Comparison of ENCODE assay signal across 17 cellular contexts in genomic region chr6:22925304-22925835, GRCh38.
DNase-seq lines count a peak whose midpoint lies in the region; ATAC-seq and TF ChIP-seq lines count a peak whose summit lies in the region.
"Had no signal": no experiment of that assay in that cellular context is flagged by ENCODE, and none has a peak within 500 bp of the region (broad histone marks: within the 10 kb centered on the region; RNA-seq: fewer than 3 reads in every experiment).

No MANE protein-coding gene starts in this region.

- H3K4me3 ChIP-seq in cardiac muscle cell: no peak overlapping the region
- H3K4me3 ChIP-seq in subcutaneous abdominal adipose tissue (ENCODE audit: low read depth in 1 of 5, low read length in 5 of 5): no peak overlapping the region
- H3K4me3 ChIP-seq in aorta (ENCODE audit: low read length in 2 of 2): no peak overlapping the region

- peaks cover 47% of the 10 kb centered on the region for H3K4me1 ChIP-seq in cardiac muscle cell (ENCODE audit: low read depth)
- H3K4me1 ChIP-seq in subcutaneous abdominal adipose tissue (ENCODE audit: control insufficient read depth in 5 of 5, insufficient read depth in 5 of 5, low read length in 5 of 5): peaks cover 0 to 30% (median 6%) of the 10 kb centered on the region in 5 donors
- H3K4me1 ChIP-seq in aorta (ENCODE audit: control insufficient read depth in 1 of 2, insufficient read depth in 2 of 2, low read length in 2 of 2): no peaks in the 10 kb centered on the region

- no peak overlapping the region for H3K9ac ChIP-seq in subcutaneous abdominal adipose tissue (ENCODE audit: low read length in 5 of 5)

- TF ChIP-seq CTCF in cardiac muscle cell (IDR thresholded peaks at IDR 0.05; ENCODE audit: low read depth, low read length) (no peak), endothelial cell (IDR thresholded peaks at IDR 0.05; ENCODE audit: unreplicated experiment) (no peak), nephron (IDR thresholded peaks at IDR 0.05; ENCODE audit: unreplicated experiment in 3 of 3) (no peak)

- ATAC-seq in Right ventricle myocardium inferior (no peak), aorta (ENCODE audit: low FRiP score) (no peak)

- DNase-seq in cardiac muscle cell (ENCODE audit: low read depth in 1 of 2, low spot score in 1 of 2): no peak
- no peak for DNase-seq in Right ventricle myocardium inferior (ENCODE audit: missing footprints)
- peak; percentile 6 for DNase-seq in endothelial cell (ENCODE audit: low spot score)
- no peak for DNase-seq in stimulated activated CD4-positive, alpha-beta T cell treated with anti-CD3 and anti-CD28 coated beads, Interleukin-4, amount 100 ng/mL, for 4 hours
- no peak for DNase-seq in aorta
- DNase-seq in NK-92 (lab: John Stamatoyannopoulos, UW; ENCODE audit: unreplicated experiment): no peak
- DNase-seq: 8988T; CD4-positive, alpha-beta memory T cell; DMS79; HCEC 1CT; NCI-H1105 treated with DMSO at 0.1 percent for 48 hours; NCI-H1930; NCI-H2171; NCI-H446; NK-92 treated with Interleukin-12 subunit alpha and Interleukin-12 subunit beta, amount 100 ng/mL, for 24 hours had no signal

- H3K36me3 ChIP-seq in cardiac muscle cell: no peaks in the 10 kb centered on the region
- H3K36me3 ChIP-seq in subcutaneous abdominal adipose tissue (ENCODE audit: control insufficient read depth in 5 of 5, insufficient read depth in 5 of 5, low read length in 5 of 5): no peaks in the 10 kb centered on the region
- no peaks in the 10 kb centered on the region for H3K36me3 ChIP-seq in aorta (ENCODE audit: control insufficient read depth in 1 of 2, insufficient read depth in 2 of 2, low read length in 1 of 2)

- WGBS in aorta, 2 donors: 62 to 72% methylated on average over 2 of the region's 2 CpGs

- H3K27me3 ChIP-seq in cardiac muscle cell: no peaks in the 10 kb centered on the region
- no peaks in the 10 kb centered on the region for H3K27me3 ChIP-seq in subcutaneous abdominal adipose tissue (ENCODE audit: control insufficient read depth in 5 of 5, insufficient read depth in 4 of 5, low read length in 5 of 5)
- no peaks in the 10 kb centered on the region for H3K27me3 ChIP-seq in aorta (ENCODE audit: control insufficient read depth in 1 of 2, insufficient read depth in 2 of 2, low read length in 1 of 2)

- no peaks in the 10 kb centered on the region for H3K9me3 ChIP-seq in cardiac muscle cell (ENCODE audit: low read depth)
- H3K9me3 ChIP-seq in subcutaneous abdominal adipose tissue (ENCODE audit: control insufficient read depth in 5 of 5, low read length in 5 of 5): no peaks in the 10 kb centered on the region
- no peaks in the 10 kb centered on the region for H3K9me3 ChIP-seq in aorta (ENCODE audit: control insufficient read depth, low read length)

- H3K4me3 Mint-ChIP-seq in endothelial cell (ENCODE audit: unreplicated experiment): no peak overlapping the region
- no peak overlapping the region for H3K4me3 Mint-ChIP-seq in nephron
- H3K4me3 Mint-ChIP-seq: CD4-positive, alpha-beta memory T cell had no signal

- H3K9me3 Mint-ChIP-seq in endothelial cell (ENCODE audit: unreplicated experiment) (no peaks in the 10 kb centered on the region), nephron (no peaks in the 10 kb centered on the region)
- H3K9me3 Mint-ChIP-seq: CD4-positive, alpha-beta memory T cell had no signal

- H3K27ac Mint-ChIP-seq in endothelial cell (ENCODE audit: unreplicated experiment) (peak overlapping the region; percentile 100), nephron (peak overlapping the region in 2 of 3 experiments; percentile 22 to 45)
- H3K27ac Mint-ChIP-seq: CD4-positive, alpha-beta memory T cell had no signal

- H3K27me3 Mint-ChIP-seq in endothelial cell (ENCODE audit: unreplicated experiment) (peaks cover 2% of the 10 kb centered on the region), nephron (ENCODE audit: low read depth) (no peaks in the 10 kb centered on the region)
- H3K27me3 Mint-ChIP-seq: CD4-positive, alpha-beta memory T cell had no signal

- H3K4me1 Mint-ChIP-seq in endothelial cell (ENCODE audit: unreplicated experiment): peaks cover 71% of the 10 kb centered on the region
- H3K4me1 Mint-ChIP-seq in nephron: peaks cover 46% of the 10 kb centered on the region
- H3K4me1 Mint-ChIP-seq: CD4-positive, alpha-beta memory T cell had no signal

- H3K27ac ChIP-seq in cardiac muscle cell: peak overlapping the region; percentile 66
- H3K27ac ChIP-seq in subcutaneous abdominal adipose tissue (ENCODE audit: low read depth, low read length): peak overlapping the region; percentile 1
- H3K27ac ChIP-seq in aorta (ENCODE audit: low read depth in 1 of 2, low read length in 2 of 2): no peak overlapping the region

- intact Hi-C loops in Right ventricle myocardium inferior (cut with DNase I): no loop called here
- intact Hi-C loops in aorta (cut with DNase I): no loop called here

- H3K36me3 Mint-ChIP-seq in endothelial cell (ENCODE audit: low read depth, unreplicated experiment): no peaks in the 10 kb centered on the region
- no peaks in the 10 kb centered on the region for H3K36me3 Mint-ChIP-seq in nephron (ENCODE audit: low read depth)
- H3K36me3 Mint-ChIP-seq: CD4-positive, alpha-beta memory T cell had no signal

Comparison
In these comparisons a context has a peak if more than half of its experiments do, and no peak if none do; other contexts are left out.
1. H3K27ac ChIP-seq: peak in cardiac muscle cell (single experiment) and subcutaneous abdominal adipose tissue (single experiment); none in aorta (0 of 2).